ENCODE assay signal across 1 cellular context in genomic region chr13:47110833-47111240, GRCh38.
TF ChIP-seq lines count a peak whose summit lies in the region.

No MANE protein-coding gene starts in this region.

TF ChIP-seq in GM23338, 12 proteins besides CTCF, POLR2A, EP300 and RAD21:
- TF ChIP-seq, protein P1, sequence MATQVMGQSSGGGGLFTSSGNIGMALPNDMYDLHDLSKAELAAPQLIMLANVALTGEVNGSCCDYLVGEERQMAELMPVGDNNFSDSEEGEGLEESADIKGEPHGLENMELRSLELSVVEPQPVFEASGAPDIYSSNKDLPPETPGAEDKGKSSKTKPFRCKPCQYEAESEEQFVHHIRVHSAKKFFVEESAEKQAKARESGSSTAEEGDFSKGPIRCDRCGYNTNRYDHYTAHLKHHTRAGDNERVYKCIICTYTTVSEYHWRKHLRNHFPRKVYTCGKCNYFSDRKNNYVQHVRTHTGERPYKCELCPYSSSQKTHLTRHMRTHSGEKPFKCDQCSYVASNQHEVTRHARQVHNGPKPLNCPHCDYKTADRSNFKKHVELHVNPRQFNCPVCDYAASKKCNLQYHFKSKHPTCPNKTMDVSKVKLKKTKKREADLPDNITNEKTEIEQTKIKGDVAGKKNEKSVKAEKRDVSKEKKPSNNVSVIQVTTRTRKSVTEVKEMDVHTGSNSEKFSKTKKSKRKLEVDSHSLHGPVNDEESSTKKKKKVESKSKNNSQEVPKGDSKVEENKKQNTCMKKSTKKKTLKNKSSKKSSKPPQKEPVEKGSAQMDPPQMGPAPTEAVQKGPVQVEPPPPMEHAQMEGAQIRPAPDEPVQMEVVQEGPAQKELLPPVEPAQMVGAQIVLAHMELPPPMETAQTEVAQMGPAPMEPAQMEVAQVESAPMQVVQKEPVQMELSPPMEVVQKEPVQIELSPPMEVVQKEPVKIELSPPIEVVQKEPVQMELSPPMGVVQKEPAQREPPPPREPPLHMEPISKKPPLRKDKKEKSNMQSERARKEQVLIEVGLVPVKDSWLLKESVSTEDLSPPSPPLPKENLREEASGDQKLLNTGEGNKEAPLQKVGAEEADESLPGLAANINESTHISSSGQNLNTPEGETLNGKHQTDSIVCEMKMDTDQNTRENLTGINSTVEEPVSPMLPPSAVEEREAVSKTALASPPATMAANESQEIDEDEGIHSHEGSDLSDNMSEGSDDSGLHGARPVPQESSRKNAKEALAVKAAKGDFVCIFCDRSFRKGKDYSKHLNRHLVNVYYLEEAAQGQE (IDR thresholded peaks at IDR 0.05; ENCODE audit: unreplicated experiment) = no peak
